8 cellular contexts compared by ENCODE assay signal in genomic region chr1:235253219-235253640, GRCh38.
DNase-seq lines count a peak whose midpoint lies in the region; ATAC-seq, FAIRE-seq and TF ChIP-seq lines count a peak whose summit lies in the region.

No MANE protein-coding gene starts in this region.

- no peak for TF ChIP-seq EP300 in K562 (IDR thresholded peaks at IDR 0.05; ENCODE audit: low read length)

- H3K79me2 ChIP-seq in DND-41 (ENCODE audit: insufficient read depth, low read length) = peaks cover 72% of the 10 kb centered on the region
- H3K79me2 ChIP-seq in K562 (ENCODE audit: control insufficient read depth, insufficient read depth, low read length) = peaks cover 6% of the 10 kb centered on the region; the same call in 1 of the 3 replicates

- no TSS peak for BruUV-seq in K562 (replicated peaks; lab: Mats Ljungman, UMichigan)

- peak; percentile 90 to 96 for TF ChIP-seq RAD21 in K562 (CRISPR knock-in tag; conservative IDR thresholded peaks at IDR 0.05 in 1 of 2, IDR thresholded peaks at IDR 0.05 in 1 of 2)

- peak; percentile 89 for FAIRE-seq in K562 (lab: Jason Lieb, UNC)

- TF ChIP-seq CTCF in DND-41 (IDR thresholded peaks at IDR 0.05; ENCODE audit: borderline replicate concordance, extremely low read depth, low read length, poor library complexity, severe bottlenecking) = peak; percentile 94
- TF ChIP-seq CTCF in HEK293 (tag by site-specific recombination; IDR thresholded peaks at IDR 0.05) = peak; percentile 82
- peak; percentile 92 to 96 (median 93) for TF ChIP-seq CTCF in K562 (IDR thresholded peaks at IDR 0.05 in 2 of 3, conservative IDR thresholded peaks at IDR 0.05 in 1 of 3; ENCODE audit: insufficient read depth in 2 of 3, low read depth in 1 of 3, low read length in 3 of 3)

- H4K20me1 ChIP-seq in DND-41 (ENCODE audit: insufficient read depth, low read length) = no peaks in the 10 kb centered on the region
- no peaks in the 10 kb centered on the region for H4K20me1 ChIP-seq in K562 (replicated peaks; ENCODE audit: control insufficient read depth, insufficient read depth, low read length)

- H3K36me3 ChIP-seq in DND-41 (ENCODE audit: insufficient read depth, low read length) (peaks cover 39% of the 10 kb centered on the region), HEK293 (ENCODE audit: control insufficient read depth in 2 of 2, insufficient read depth in 1 of 2, low read length in 2 of 2) (peaks cover 6 to 11% of the 10 kb centered on the region in 2 experiments; a peak in 2 of 3 replicates), K562 (ENCODE audit: control insufficient read depth, insufficient read depth, low read length) (peaks cover 37% of the 10 kb centered on the region)

- H3K9ac ChIP-seq in DND-41 (ENCODE audit: low read depth, low read length) (no peak overlapping the region; the same call in 1 of the 2 replicates), K562 (ENCODE audit: insufficient read depth in 1 of 2, low read depth in 2 of 2, low read length in 2 of 2) (no peak overlapping the region)

- H3K4me2 ChIP-seq in DND-41 (ENCODE audit: insufficient read depth, low read length) (no peak overlapping the region), K562 (ENCODE audit: insufficient read depth, low read length) (no peak overlapping the region)

- H3K9me1 ChIP-seq in K562 (ENCODE audit: control insufficient read depth, insufficient read depth, low read length) = no peaks in the 10 kb centered on the region

- intact Hi-C loops in K562 (cut with micrococcal nuclease) = loop anchor here (1.0 to 10.0 kb wide), 4 partner anchors 75 to 252 kb away; partner anchors contain the start of genes ARID4B, B3GALNT2 and GGPS1

- H3K27me3 ChIP-seq in DND-41 (ENCODE audit: insufficient read depth, low read length, poor library complexity) (no peaks in the 10 kb centered on the region), K562 (ENCODE audit: control insufficient read depth in 2 of 2, insufficient read depth in 2 of 2, low read length in 2 of 2) (no peaks in the 10 kb centered on the region)

- 0 out of 2 replicates have a peak overlapping the region, but pooled peaks have one; percentile 19 for H3K27ac ChIP-seq in DND-41 (ENCODE audit: low read length)
- no peak overlapping the region for H3K27ac ChIP-seq in HEK293 (ENCODE audit: extremely low read depth, low read depth, low read length)
- no peak overlapping the region for H3K27ac ChIP-seq in K562 (ENCODE audit: extremely low read depth, low read depth, low read length)

- H3K4me1 ChIP-seq in DND-41 (ENCODE audit: insufficient read depth, low read length) (peaks cover 7% of the 10 kb centered on the region; the same call in 1 of the 2 replicates), HEK293 (ENCODE audit: control insufficient read depth, insufficient read depth, low read length) (no peaks in the 10 kb centered on the region), K562 (replicated peaks in 1 of 2; ENCODE audit: control insufficient read depth in 2 of 2, insufficient read depth in 2 of 2, low read length in 2 of 2) (no peaks in the 10 kb centered on the region)

- no peak for TF ChIP-seq POLR2A in K562 (conservative IDR thresholded peaks at IDR 0.05)

- CTCF ChIA-PET in HEK293 (lab: Yijun Ruan, JAX) (interaction anchor here (0.6 to 5.0 kb wide), 25 partner anchors 9 to 936 kb away, joined by 3 to 67 read pairs (median 4); partner anchors contain the start of gene TBCE), K562 (lab: Yijun Ruan, JAX; ENCODE audit: low intra/inter-chr PET ratio) (interaction anchor here (0.7 to 3.6 kb wide), 4 partner anchors 9 to 163 kb away, joined by 3 to 50 read pairs (median 4); no protein-coding TSS in a partner anchor)

- in situ Hi-C loops in K562 (cut with MboI) = loop anchor here (5.0 kb wide), 1 partner anchor 164 kb away; no protein-coding TSS in a partner anchor

- no peaks in the 10 kb centered on the region for H3K9me3 ChIP-seq in DND-41 (ENCODE audit: insufficient read depth, low read length, severe bottlenecking)
- no peaks in the 10 kb centered on the region for H3K9me3 ChIP-seq in HEK293 (ENCODE audit: control insufficient read depth, insufficient read depth, low read depth, low read length)
- no peaks in the 10 kb centered on the region for H3K9me3 ChIP-seq in K562 (replicated peaks; ENCODE audit: control insufficient read depth, insufficient read depth, low read depth, low read length)

- H2AFZ ChIP-seq in DND-41 (ENCODE audit: low read depth, low read length) (no peak overlapping the region), K562 (ENCODE audit: low read depth, low read length) (no peak overlapping the region)

- ATAC-seq in DND-41 (ENCODE audit: insufficient read depth, low read depth) (peak; percentile 100), K562 (peak; percentile 100), GM21367 (IDR thresholded peaks at IDR 0.05; ENCODE audit: unreplicated experiment) (no peak)

- DNase-seq in DND-41 = peak; percentile 76
- DNase-seq in NCI-H146 treated with DMSO at 0.1 percent for 48 hours (lab: John Stamatoyannopoulos, UW; ENCODE audit: unreplicated experiment) = peak; percentile 33
- peak; percentile 14 for DNase-seq in T-helper 22 cell (ENCODE audit: low read depth)
- peak; percentile 23 to 83 (median 44) for DNase-seq in K562 (ENCODE audit: extremely low read depth in 1 of 4, low spot score in 3 of 4)
- DNase-seq in iPS-NIHi11 (ENCODE audit: low spot score) = peak; percentile 53
- DNase-seq in stimulated activated CD4-positive, alpha-beta T cell treated with anti-CD3 and anti-CD28 coated beads, Interleukin-15, amount 100 ng/mL, for 24 hours = peak; percentile 65

- POLR2A ChIA-PET in HEK293 (lab: Yijun Ruan, JAX) (interaction anchor here (0.5 to 1.0 kb wide), 3 partner anchors 11 to 164 kb away, joined by 3 to 7 read pairs (median 3); partner anchors contain the start of genes ARID4B and GGPS1), K562 (lab: Yijun Ruan, JAX) (interaction anchor here (0.5 to 1.4 kb wide), 4 partner anchors 11 to 632 kb away, joined by 3 to 6 read pairs (median 4); no protein-coding TSS in a partner anchor)

- H3K4me3 ChIP-seq in DND-41 (ENCODE audit: low read depth in 1 of 2, low read length in 2 of 2) = no peak overlapping the region
- H3K4me3 ChIP-seq in HEK293 (ENCODE audit: low read depth, low read length) = no peak overlapping the region
- H3K4me3 ChIP-seq in K562 = no peak overlapping the region

- 0% methylated on average over 1 of the region's 1 CpG for WGBS in K562 (ENCODE audit: insufficient coverage, low coverage, missing lambda C conversion rate)

TF ChIP-seq in HEK293, 187 proteins besides CTCF, POLR2A, EP300 and RAD21 (continues in another document):
- no peak for TF ChIP-seq ZNF169 (tag by site-specific recombination; IDR thresholded peaks at IDR 0.05)
- peak; percentile 94 for TF ChIP-seq ZNF654 (tag by site-specific recombination; IDR thresholded peaks at IDR 0.05; ENCODE audit: low read depth)
- TF ChIP-seq ZNF664 (tag by site-specific recombination; IDR thresholded peaks at IDR 0.05) = peak; percentile 99
- no peak for TF ChIP-seq ZNF23 (tag by site-specific recombination; IDR thresholded peaks at IDR 0.05; ENCODE audit: borderline replicate concordance)
- TF ChIP-seq ZNF132 (tag by site-specific recombination; IDR thresholded peaks at IDR 0.05; ENCODE audit: borderline replicate concordance) = no peak
- no peak for TF ChIP-seq ZNF37A (tag by site-specific recombination; IDR thresholded peaks at IDR 0.05)
- no peak for TF ChIP-seq ZNF121 (tag by site-specific recombination; IDR thresholded peaks at IDR 0.05)
- TF ChIP-seq, protein P1, sequence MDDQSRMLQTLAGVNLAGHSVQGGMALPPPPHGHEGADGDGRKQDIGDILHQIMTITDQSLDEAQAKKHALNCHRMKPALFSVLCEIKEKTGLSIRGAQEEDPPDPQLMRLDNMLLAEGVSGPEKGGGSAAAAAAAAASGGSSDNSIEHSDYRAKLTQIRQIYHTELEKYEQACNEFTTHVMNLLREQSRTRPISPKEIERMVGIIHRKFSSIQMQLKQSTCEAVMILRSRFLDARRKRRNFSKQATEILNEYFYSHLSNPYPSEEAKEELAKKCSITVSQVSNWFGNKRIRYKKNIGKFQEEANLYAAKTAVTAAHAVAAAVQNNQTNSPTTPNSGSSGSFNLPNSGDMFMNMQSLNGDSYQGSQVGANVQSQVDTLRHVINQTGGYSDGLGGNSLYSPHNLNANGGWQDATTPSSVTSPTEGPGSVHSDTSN (CRISPR knock-in tag; IDR thresholded peaks at IDR 0.05) = no peak
- TF ChIP-seq YY1 (tag by site-specific recombination; IDR thresholded peaks at IDR 0.05) = 0 out of 2 replicates have a peak, but pooled peaks have one; percentile 64

TF ChIP-seq in K562, 482 proteins besides CTCF, POLR2A, EP300 and RAD21 (continues in another document):
- TF ChIP-seq, protein P2, sequence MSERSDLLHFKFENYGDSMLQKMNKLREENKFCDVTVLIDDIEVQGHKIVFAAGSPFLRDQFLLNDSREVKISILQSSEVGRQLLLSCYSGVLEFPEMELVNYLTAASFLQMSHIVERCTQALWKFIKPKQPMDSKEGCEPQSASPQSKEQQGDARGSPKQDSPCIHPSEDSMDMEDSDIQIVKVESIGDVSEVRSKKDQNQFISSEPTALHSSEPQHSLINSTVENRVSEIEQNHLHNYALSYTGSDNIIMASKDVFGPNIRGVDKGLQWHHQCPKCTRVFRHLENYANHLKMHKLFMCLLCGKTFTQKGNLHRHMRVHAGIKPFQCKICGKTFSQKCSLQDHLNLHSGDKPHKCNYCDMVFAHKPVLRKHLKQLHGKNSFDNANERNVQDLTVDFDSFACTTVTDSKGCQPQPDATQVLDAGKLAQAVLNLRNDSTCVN (CRISPR knock-in tag; IDR thresholded peaks at IDR 0.05) = no peak
- TF ChIP-seq SMARCE1 (IDR thresholded peaks at IDR 0.05) (no peak), ZBTB17 (CRISPR knock-in tag; IDR thresholded peaks at IDR 0.05) (no peak), ZC3H8 (IDR thresholded peaks at IDR 0.05) (no peak), XRCC4 (IDR thresholded peaks at IDR 0.05; ENCODE audit: extremely low read depth, insufficient read depth, insufficient read length) (no peak), CBFA2T2 (conservative IDR thresholded peaks at IDR 0.05) (no peak), NR2F6 (CRISPR knock-in tag; IDR thresholded peaks at IDR 0.05) (no peak), FOXP1 (CRISPR knock-in tag; IDR thresholded peaks at IDR 0.05) (no peak), ILF3 (IDR thresholded peaks at IDR 0.05; ENCODE audit: borderline replicate concordance) (peak; percentile 69; the same call in 1 of the 2 replicates), POLR2B (IDR thresholded peaks at IDR 0.05; ENCODE audit: low read depth, partially characterized antibody) (no peak), ZNF644 (tag; IDR thresholded peaks at IDR 0.05; ENCODE audit: low read depth) (0 out of 2 replicates have a peak, but pooled peaks have one; percentile 16), LEF1 (IDR thresholded peaks at IDR 0.05) (no peak), BRD9 (IDR thresholded peaks at IDR 0.05; ENCODE audit: low read depth, partially characterized antibody) (peak; percentile 25), ZNF324 (CRISPR knock-in tag; IDR thresholded peaks at IDR 0.05) (no peak)

Comparison
In these comparisons a context has a peak if more than half of its experiments do, and no peak if none do; other contexts are left out.
1. DNase-seq: peak in every context shown above with its lines; median percentile 76 in DND-41; 65 in stimulated activated CD4-positive, alpha-beta T cell treated with anti-CD3 and anti-CD28 coated beads, Interleukin-15, amount 100 ng/mL, for 24 hours; 53 in iPS-NIHi11; 44 in K562; 33 in NCI-H146 treated with DMSO at 0.1 percent for 48 hours; 14 in T-helper 22 cell.